ENCODE assay signal across 8 cellular contexts in genomic region chr17:8745586-8746500, GRCh38. TPM values are rescaled to one million over a fixed set of nuclear protein-coding genes. Genes with fewer than 3 reads are reported as not detected.
DNase-seq lines count a peak whose midpoint lies in the region; ATAC-seq and TF ChIP-seq lines count a peak whose summit lies in the region.

No MANE protein-coding gene starts in this region.

- H3K36me3 ChIP-seq in ES-I3 (ENCODE audit: insufficient read depth, low read length): no peaks in the 10 kb centered on the region
- H3K36me3 ChIP-seq in OCI-LY3 (replicated peaks; ENCODE audit: low read depth, low read length): no peaks in the 10 kb centered on the region

- H3K27ac ChIP-seq in OCI-LY3 (ENCODE audit: low read length): peak overlapping the region; percentile 22

- peak overlapping the region; percentile 93 for H3K4me3 ChIP-seq in OCI-LY3 (ENCODE audit: low read length)
- peak overlapping the region; percentile 58 for H3K4me3 ChIP-seq in fibroblast of mammary gland (ENCODE audit: control insufficient read depth, low read depth, low read length)

- peak overlapping the region; percentile 89 to 92 for H3K4me3 Mint-ChIP-seq in activated T-cell treated with anti-CD3 and anti-CD28 coated beads, Interleukin-2, amount 50 U/mL, for 72 hours
- peak overlapping the region; percentile 84 for H3K4me3 Mint-ChIP-seq in natural killer cell treated with Interleukin-12 subunit alpha and Interleukin-12 subunit beta and Interleukin-15 and Interleukin-18, amount 100 ng/mL, for 72 hours

- peaks cover 2% of the 10 kb centered on the region in 2 donors for H3K9me3 Mint-ChIP-seq in activated T-cell treated with anti-CD3 and anti-CD28 coated beads, Interleukin-2, amount 50 U/mL, for 72 hours
- H3K9me3 Mint-ChIP-seq in natural killer cell treated with Interleukin-12 subunit alpha and Interleukin-12 subunit beta and Interleukin-15 and Interleukin-18, amount 100 ng/mL, for 72 hours: no peaks in the 10 kb centered on the region

- H3K4me1 ChIP-seq in ES-I3 (ENCODE audit: insufficient read depth, low read length) (peaks cover under 1% of the 10 kb centered on the region; the same call in 1 of the 2 replicates), OCI-LY3 (ENCODE audit: low read length) (peaks cover 4% of the 10 kb centered on the region; the same call in 1 of the 2 replicates)

- peak; percentile 71 for ATAC-seq in HG02763 (IDR thresholded peaks at IDR 0.05; ENCODE audit: unreplicated experiment)
- ATAC-seq in activated T-cell treated with anti-CD3 and anti-CD28 coated beads, Interleukin-2, amount 50 U/mL, for 72 hours (replicated peaks in 1 of 2): peak; percentile 82 to 86
- peak; percentile 85 to 87 for ATAC-seq in natural killer cell treated with Interleukin-12 subunit alpha and Interleukin-12 subunit beta and Interleukin-15 and Interleukin-18, amount 100 ng/mL, for 72 hours

- H2AFZ ChIP-seq in OCI-LY3 (ENCODE audit: low read depth, low read length): peak overlapping the region; percentile 69

- peaks cover 14% of the 10 kb centered on the region for H3K4me1 Mint-ChIP-seq in activated T-cell treated with anti-CD3 and anti-CD28 coated beads, Interleukin-2, amount 50 U/mL, for 72 hours (ENCODE audit: low read depth)
- peaks cover 2 to 13% of the 10 kb centered on the region in 2 donors for H3K4me1 Mint-ChIP-seq in natural killer cell treated with Interleukin-12 subunit alpha and Interleukin-12 subunit beta and Interleukin-15 and Interleukin-18, amount 100 ng/mL, for 72 hours (ENCODE audit: low read depth in 2 of 2)

- H3K27ac Mint-ChIP-seq in activated T-cell treated with anti-CD3 and anti-CD28 coated beads, Interleukin-2, amount 50 U/mL, for 72 hours: peak overlapping the region; percentile 77
- H3K27ac Mint-ChIP-seq in natural killer cell treated with Interleukin-12 subunit alpha and Interleukin-12 subunit beta and Interleukin-15 and Interleukin-18, amount 100 ng/mL, for 72 hours: peak overlapping the region; percentile 79 to 84

- H3K4me2 ChIP-seq in OCI-LY3 (ENCODE audit: low read length): peak overlapping the region; percentile 93

- TF ChIP-seq CTCF in OCI-LY3 (IDR thresholded peaks at IDR 0.05; ENCODE audit: low read depth, low read length) (peak; percentile 68), fibroblast of mammary gland (conservative IDR thresholded peaks at IDR 0.05; ENCODE audit: control insufficient read depth, insufficient read depth, low read depth, low read length) (peak; percentile 32)

- H3K9ac ChIP-seq in ES-I3 (ENCODE audit: low read depth, low read length) (peak overlapping the region; percentile 53; the same call in 1 of the 2 replicates), OCI-LY3 (ENCODE audit: low read length) (peak overlapping the region; percentile 56)

- peaks cover 11% of the 10 kb centered on the region; the same call in 1 of the 2 replicates for H3K27me3 ChIP-seq in OCI-LY3 (ENCODE audit: low read depth, low read length)

- no peaks in the 10 kb centered on the region for H4K20me1 ChIP-seq in OCI-LY3 (ENCODE audit: insufficient read depth, low read length)

- peaks cover 0 to 4% of the 10 kb centered on the region in 2 donors for H3K36me3 Mint-ChIP-seq in activated T-cell treated with anti-CD3 and anti-CD28 coated beads, Interleukin-2, amount 50 U/mL, for 72 hours (ENCODE audit: insufficient read depth in 2 of 2)
- no peaks in the 10 kb centered on the region for H3K36me3 Mint-ChIP-seq in natural killer cell treated with Interleukin-12 subunit alpha and Interleukin-12 subunit beta and Interleukin-15 and Interleukin-18, amount 100 ng/mL, for 72 hours

- no peaks in the 10 kb centered on the region for H3K79me2 ChIP-seq in OCI-LY3 (ENCODE audit: low read length)

- no peaks in the 10 kb centered on the region for H3K9me3 ChIP-seq in ES-I3 (ENCODE audit: control insufficient read depth, insufficient read depth, low read length)
- no peaks in the 10 kb centered on the region for H3K9me3 ChIP-seq in OCI-LY3 (ENCODE audit: insufficient read depth, low read length)

- peak; percentile 80 to 90 for DNase-seq in activated T-cell treated with anti-CD3 and anti-CD28 coated beads, Interleukin-2, amount 50 U/mL, for 72 hours
- peak; percentile 56 for DNase-seq in fibroblast of mammary gland (ENCODE audit: low read depth)
- DNase-seq in natural killer cell treated with Interleukin-12 subunit alpha and Interleukin-12 subunit beta and Interleukin-15 and Interleukin-18, amount 100 ng/mL, for 72 hours (ENCODE audit: low spot score): peak; percentile 82
- DNase-seq in stimulated activated naive CD4-positive, alpha-beta T cell (lab: John Stamatoyannopoulos, UW): peak; percentile 50 to 85 (median 70)
- no peak for DNase-seq in NCI-H187 (lab: John Stamatoyannopoulos, UW)

- no peaks in the 10 kb centered on the region for H3K27me3 Mint-ChIP-seq in activated T-cell treated with anti-CD3 and anti-CD28 coated beads, Interleukin-2, amount 50 U/mL, for 72 hours (ENCODE audit: low read depth)
- H3K27me3 Mint-ChIP-seq in natural killer cell treated with Interleukin-12 subunit alpha and Interleukin-12 subunit beta and Interleukin-15 and Interleukin-18, amount 100 ng/mL, for 72 hours: peaks cover 3 to 6% of the 10 kb centered on the region in 2 donors

RNA-seq across cellular contexts. Expression of gene CCDC42, which starts 1.2 kb away (rescaled TPM):
- 1 to 10 TPM in 1 of 2 donors, under 1 TPM in 1; 0.42 to 1.3 TPM for total RNA-seq in activated T-cell treated with anti-CD3 and anti-CD28 coated beads, Interleukin-2, amount 50 U/mL, for 72 hours
- not detected for total RNA-seq in natural killer cell treated with Interleukin-12 subunit alpha and Interleukin-12 subunit beta and Interleukin-15 and Interleukin-18, amount 100 ng/mL, for 72 hours

RNA-seq across cellular contexts. Expression of gene SPDYE4, which starts 12.5 kb away (rescaled TPM):
- total RNA-seq in activated T-cell treated with anti-CD3 and anti-CD28 coated beads, Interleukin-2, amount 50 U/mL, for 72 hours: not detected
- total RNA-seq in natural killer cell treated with Interleukin-12 subunit alpha and Interleukin-12 subunit beta and Interleukin-15 and Interleukin-18, amount 100 ng/mL, for 72 hours: not detected

RNA-seq across cellular contexts. Expression of gene MFSD6L, which starts 53.3 kb away (rescaled TPM):
- total RNA-seq in activated T-cell treated with anti-CD3 and anti-CD28 coated beads, Interleukin-2, amount 50 U/mL, for 72 hours: under 1 TPM; 0.10 to 0.14 TPM
- total RNA-seq in natural killer cell treated with Interleukin-12 subunit alpha and Interleukin-12 subunit beta and Interleukin-15 and Interleukin-18, amount 100 ng/mL, for 72 hours: 1 to 10 TPM in 1 of 2 donors, under 1 TPM in 1; 0.12 to 1.5 TPM

Comparison
In these comparisons a context has a peak if more than half of its experiments do, and no peak if none do; other contexts are left out.
1. DNase-seq: peak in activated T-cell treated with anti-CD3 and anti-CD28 coated beads, Interleukin-2, amount 50 U/mL, for 72 hours (2 of 2), fibroblast of mammary gland (single experiment), natural killer cell treated with Interleukin-12 subunit alpha and Interleukin-12 subunit beta and Interleukin-15 and Interleukin-18, amount 100 ng/mL, for 72 hours (single experiment) and stimulated activated naive CD4-positive, alpha-beta T cell (6 of 6); none in NCI-H187 (0 of 2).
2. Peak in every context shown above with its lines, with median percentiles within 50 percentile points of each other: ATAC-seq.